ENCODE assay signal across 8 cellular contexts in the genomic region with DNA sequence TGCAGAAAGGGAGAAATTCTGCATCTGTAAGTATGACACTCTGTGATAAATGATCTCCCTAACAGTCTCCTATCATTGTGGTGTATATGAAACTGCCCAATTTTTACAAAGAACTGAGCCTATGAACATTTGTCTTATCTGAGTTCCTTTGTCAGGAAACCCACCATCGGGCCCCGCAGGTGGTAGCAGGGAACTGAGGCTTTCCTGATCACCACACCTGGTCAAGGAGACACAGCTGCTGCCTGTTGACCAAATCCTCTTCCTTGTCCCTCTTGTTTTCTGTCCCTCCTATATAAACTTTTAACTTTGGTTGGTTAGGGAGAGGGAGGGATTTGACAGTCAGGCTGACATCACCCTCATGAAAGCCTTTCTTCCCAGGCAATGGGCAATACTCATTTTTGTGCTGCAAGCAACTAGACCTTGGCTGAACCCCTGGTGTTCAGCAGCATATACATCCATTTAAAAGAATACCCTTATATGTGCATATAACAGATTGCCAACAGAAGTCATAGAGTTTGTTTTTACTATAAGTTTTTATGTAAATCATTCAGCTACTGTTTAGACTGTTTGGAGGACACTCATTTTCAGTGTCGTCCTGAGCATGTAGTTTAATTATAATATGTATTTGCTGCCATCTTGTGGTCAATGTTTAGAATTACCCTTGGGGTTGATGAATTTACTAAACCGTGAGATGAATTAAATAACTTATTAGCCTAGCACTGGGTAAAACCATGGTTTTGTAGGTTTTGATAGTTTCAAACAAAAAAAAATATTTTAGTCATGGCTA. TPM values are rescaled to one million over a fixed set of nuclear protein-coding genes. Genes with fewer than 3 reads are reported as not detected.
DNase-seq lines count a peak whose midpoint lies in the region; ATAC-seq and TF ChIP-seq lines count a peak whose summit lies in the region.

No MANE protein-coding gene starts in this region.

- no peak overlapping the region for H3K4me3 Mint-ChIP-seq in immature natural killer cell

- H3K36me3 Mint-ChIP-seq in immature natural killer cell = no peaks in the 10 kb centered on the region

- peaks cover 0 to 3% (median 0%) of the 10 kb centered on the region in 3 donors for H3K27me3 Mint-ChIP-seq in immature natural killer cell (ENCODE audit: low read depth in 3 of 3)

- H3K36me3 ChIP-seq in tibial artery = no peaks in the 10 kb centered on the region

- no peaks in the 10 kb centered on the region for H3K9me3 ChIP-seq in tibial artery

- ATAC-seq in GM19397 (IDR thresholded peaks at IDR 0.05; ENCODE audit: unreplicated experiment) (peak; percentile 79), HG03342 (IDR thresholded peaks at IDR 0.05; ENCODE audit: unreplicated experiment) (peak; percentile 86)

- intact Hi-C loops in tibial artery (cut with DNase I; ENCODE audit: low total_unique reads) = no loop called here

- H3K4me1 Mint-ChIP-seq in immature natural killer cell = no peaks in the 10 kb centered on the region

- H3K4me3 ChIP-seq in tibial artery = no peak overlapping the region

- DNase-seq in DMS114 treated with DMSO at 0.1 percent for 48 hours (lab: John Stamatoyannopoulos, UW; ENCODE audit: unreplicated experiment) (peak; percentile 78), NCI-H2227 treated with DMSO at 0.1 percent for 48 hours (lab: John Stamatoyannopoulos, UW) (peak; percentile 56), astrocyte of the hippocampus (ENCODE audit: low read depth, low spot score) (peak; percentile 56), immature natural killer cell (peak; percentile 2 to 11 (median 3)), tibial artery (no peak)
- DNase-seq in stimulated activated CD4-positive, alpha-beta T cell treated with anti-CD3 and anti-CD28 coated beads, Interleukin-2, amount 100 ng/mL, for 24 hours = no peak

- peaks cover 0 to 6% (median 0%) of the 10 kb centered on the region in 6 donors for H3K9me3 Mint-ChIP-seq in immature natural killer cell

- peak; percentile 50 to 52 for TF ChIP-seq CTCF in tibial artery (IDR thresholded peaks at IDR 0.05)

- no peak overlapping the region for H3K27ac ChIP-seq in tibial artery

- H3K27me3 ChIP-seq in tibial artery = no peaks in the 10 kb centered on the region

- H3K27ac Mint-ChIP-seq in immature natural killer cell = no peak overlapping the region

- no peaks in the 10 kb centered on the region for H3K4me1 ChIP-seq in tibial artery

RNA-seq across cellular contexts. Expression of a gene that starts 17.0 kb away (rescaled TPM):
- not detected for polyA plus RNA-seq in immature natural killer cell

Comparison
In these comparisons a context has a peak if more than half of its experiments do, and no peak if none do; other contexts are left out.
1. DNase-seq: peak in DMS114 treated with DMSO at 0.1 percent for 48 hours (single experiment), NCI-H2227 treated with DMSO at 0.1 percent for 48 hours (single experiment), astrocyte of the hippocampus (single experiment) and immature natural killer cell (3 of 3); none in tibial artery (0 of 2) and stimulated activated CD4-positive, alpha-beta T cell treated with anti-CD3 and anti-CD28 coated beads, Interleukin-2, amount 100 ng/mL, for 24 hours (0 of 2).